Comparison of ENCODE assay signal across 8 cellular contexts in the genomic region with DNA sequence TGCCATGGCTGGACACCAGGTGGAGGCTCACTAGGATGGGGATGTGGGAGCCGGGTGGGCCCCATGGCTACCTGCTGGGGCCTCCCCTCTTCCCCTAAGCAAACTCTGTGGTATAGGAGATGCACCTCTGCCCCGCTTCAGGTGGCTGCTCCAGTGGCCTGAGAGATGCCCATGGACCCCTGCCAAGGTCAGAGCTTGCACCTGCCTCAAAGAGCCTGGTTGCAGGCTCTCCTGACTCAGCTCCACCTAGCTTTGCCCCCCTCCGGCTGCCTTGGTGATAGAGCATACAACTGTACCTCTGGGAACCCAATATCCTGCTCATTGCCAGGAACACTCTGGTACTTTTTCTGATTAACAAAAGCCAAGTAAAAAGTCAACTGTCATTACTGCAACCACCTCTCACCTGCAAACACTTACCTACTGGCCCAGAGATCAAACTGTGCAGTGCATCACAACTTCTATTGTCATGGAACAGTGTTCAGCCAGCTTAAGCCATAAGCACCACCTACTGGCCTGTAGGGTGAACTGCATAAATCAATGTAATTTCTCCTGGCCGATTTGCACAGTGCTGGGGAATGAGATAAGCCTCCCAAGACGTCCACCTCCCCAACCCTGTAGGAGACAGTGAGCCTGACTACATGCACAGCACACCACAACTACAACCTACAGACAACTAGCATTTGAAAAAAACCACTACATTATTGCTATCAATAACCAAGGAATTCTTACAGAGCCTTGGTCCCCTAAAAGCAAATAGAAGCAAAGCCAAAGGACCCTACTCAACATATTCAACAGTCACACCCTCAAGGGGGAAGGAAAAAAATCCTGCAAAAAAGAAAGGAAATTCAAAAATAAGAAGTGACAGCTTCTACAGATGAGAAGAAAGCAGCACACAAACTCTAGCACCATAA.
DNase-seq lines count a peak whose midpoint lies in the region; ATAC-seq and TF ChIP-seq lines count a peak whose summit lies in the region.

No MANE protein-coding gene starts in this region.

- WGBS in endodermal cell (ENCODE audit: insufficient coverage in 1 of 2, insufficient read length in 1 of 2), 2 experiments, result 11 to 58% methylated on average over 2 to 5 of the region's 5 CpGs

- no peaks in the 10 kb centered on the region for H3K36me3 Mint-ChIP-seq in endodermal cell (ENCODE audit: low read depth)

- peaks cover 4% of the 10 kb centered on the region for H3K4me1 Mint-ChIP-seq in endodermal cell

- peaks cover 17% of the 10 kb centered on the region for H3K9me3 ChIP-seq in endodermal cell (ENCODE audit: control insufficient read depth, low read length)

- no peaks in the 10 kb centered on the region for H3K4me1 ChIP-seq in endodermal cell (ENCODE audit: control insufficient read depth, insufficient read depth, low read length)

- H3K27me3 ChIP-seq in endodermal cell (ENCODE audit: control insufficient read depth, insufficient read depth, low read length, poor library complexity, severe bottlenecking), result no peaks in the 10 kb centered on the region

- H3K9ac ChIP-seq in endodermal cell (ENCODE audit: extremely low read depth, low read length, poor library complexity, severe bottlenecking), result no peak overlapping the region

- H3K27ac ChIP-seq in C4-2B (peak overlapping the region; percentile 7), endodermal cell (ENCODE audit: low read depth, low read length) (no peak overlapping the region)

- no peak overlapping the region for H3K4me3 ChIP-seq in endodermal cell (ENCODE audit: low read length)

- no peak overlapping the region for H3K4me3 Mint-ChIP-seq in endodermal cell

- H3K36me3 ChIP-seq in endodermal cell (ENCODE audit: control insufficient read depth, insufficient read depth, low read length), result no peaks in the 10 kb centered on the region

- peaks cover 12% of the 10 kb centered on the region for H3K9me3 Mint-ChIP-seq in endodermal cell

- ATAC-seq in GM18873 (IDR thresholded peaks at IDR 0.05; ENCODE audit: low FRiP score, unreplicated experiment), result peak; percentile 96
- peak; percentile 93 for ATAC-seq in HG03060 (IDR thresholded peaks at IDR 0.05; ENCODE audit: low read depth, unreplicated experiment)

- H3K27me3 Mint-ChIP-seq in endodermal cell (ENCODE audit: insufficient read depth), result no peaks in the 10 kb centered on the region

- DNase-seq in NCI-H2171 (lab: John Stamatoyannopoulos, UW) (peak; percentile 2), endodermal cell (peak; percentile 77), midbrain (lab: John Stamatoyannopoulos, UW) (peak; percentile 39), superior temporal gyrus (ENCODE audit: extremely low spot score) (peak; percentile 73)
- DNase-seq in activated CD4-positive, alpha-beta T cell treated with anti-CD3 and anti-CD28 coated beads for 4 hours, result peak; percentile 36 to 54

- no peak overlapping the region for H3K27ac Mint-ChIP-seq in endodermal cell

- TF ChIP-seq CTCF in C4-2B (conservative IDR thresholded peaks at IDR 0.05) (peak; percentile 98), endodermal cell (conservative IDR thresholded peaks at IDR 0.05) (peak; percentile 84)

Comparison
In these comparisons a context has a peak if more than half of its experiments do, and no peak if none do; other contexts are left out.
1. DNase-seq: peak in every context shown above with its lines; median percentile 77 in endodermal cell; 73 in superior temporal gyrus; 45 in activated CD4-positive, alpha-beta T cell treated with anti-CD3 and anti-CD28 coated beads for 4 hours; 39 in midbrain; 2 in NCI-H2171.